In the genomic region with DNA sequence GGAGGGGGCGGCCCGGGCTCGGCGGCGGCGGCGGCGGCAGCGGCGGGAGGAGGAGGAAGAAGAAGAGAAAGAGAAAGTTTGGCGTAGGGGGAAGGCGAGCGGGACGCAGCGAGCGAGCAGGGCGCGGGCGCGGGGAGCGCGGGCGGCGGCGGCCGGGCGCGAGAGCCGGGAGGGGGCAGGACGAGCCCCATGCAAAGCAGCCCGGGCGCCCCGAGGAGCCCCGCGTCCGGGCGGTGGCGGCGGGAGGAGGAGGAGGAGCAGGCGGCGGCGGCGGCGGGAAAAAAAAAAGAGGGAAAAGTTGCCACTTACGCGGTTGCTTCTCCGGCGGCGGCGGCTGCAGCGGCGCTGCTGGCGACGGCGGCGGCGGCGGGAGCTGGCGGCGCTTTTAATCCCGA, we compare ENCODE assay signal across 8 cellular contexts.
DNase-seq lines count a peak whose midpoint lies in the region; TF ChIP-seq lines count a peak whose summit lies in the region.

No MANE protein-coding gene starts in this region.

- no peaks in the 10 kb centered on the region for H3F3A ChIP-seq in MM.1S (ENCODE audit: insufficient read depth, low read length)

- no peaks in the 10 kb centered on the region for H4K20me1 ChIP-seq in MM.1S (ENCODE audit: insufficient read depth, low read length)

- H3K36me3 ChIP-seq in MM.1S (replicated peaks; ENCODE audit: insufficient read depth, low read length) (no peaks in the 10 kb centered on the region), stomach smooth muscle (ENCODE audit: control insufficient read depth in 2 of 2, insufficient read depth in 2 of 2, low read length in 2 of 2) (no peaks in the 10 kb centered on the region)

- no peak for TF ChIP-seq CTCF in MM.1S (IDR thresholded peaks at IDR 0.05; ENCODE audit: low read length)
- no peak for TF ChIP-seq CTCF in astrocyte of the spinal cord (IDR thresholded peaks at IDR 0.05; ENCODE audit: low read depth, low read length)

- H3K27me3 ChIP-seq in MM.1S (replicated peaks; ENCODE audit: insufficient read depth, low read length) (peaks cover 14% of the 10 kb centered on the region; the same call in 1 of the 2 replicates), stomach smooth muscle (ENCODE audit: control insufficient read depth in 1 of 2, insufficient read depth in 2 of 2, low read length in 2 of 2) (no peaks in the 10 kb centered on the region)

- peak; percentile 9 for DNase-seq in activated naive CD4-positive, alpha-beta T cell treated with Interleukin-2 at 50 U/mL for 16 hours
- no peak for DNase-seq in activated naive CD4-positive, alpha-beta T cell (lab: John Stamatoyannopoulos, UW)
- DNase-seq in HCEC 1CT (peak; percentile 52), MM.1S (peak; percentile 49), astrocyte of the spinal cord (ENCODE audit: low read depth, low spot score) (no peak), kidney tubule cell (ENCODE audit: low spot score) (peak; percentile 61), NCI-H510A (lab: John Stamatoyannopoulos, UW) (no peak)

- H3K4me2 ChIP-seq in MM.1S (ENCODE audit: low read depth, low read length), result no peak overlapping the region

- in situ Hi-C loops in astrocyte of the spinal cord (cut with HindIII; ENCODE audit: low sequenced_read_pairs), result no loop called here

- no peaks in the 10 kb centered on the region for H3K9me2 ChIP-seq in MM.1S (replicated peaks; ENCODE audit: insufficient read depth, low read length)

- no peak overlapping the region for H2AFZ ChIP-seq in MM.1S (ENCODE audit: low read length)

- H3K27ac ChIP-seq in MM.1S (ENCODE audit: low read length) (no peak overlapping the region), stomach smooth muscle (ENCODE audit: low read length) (peak overlapping the region; percentile 90)

- no peaks in the 10 kb centered on the region for H3K9me3 ChIP-seq in MM.1S (replicated peaks; ENCODE audit: insufficient read depth, low read length)
- no peaks in the 10 kb centered on the region for H3K9me3 ChIP-seq in stomach smooth muscle (ENCODE audit: control insufficient read depth in 2 of 2, low read length in 2 of 2)

- H3K4me3 ChIP-seq in MM.1S (ENCODE audit: low read length) (no peak overlapping the region; the same call in 1 of the 2 replicates), astrocyte of the spinal cord (ENCODE audit: low read depth, low read length) (peak overlapping the region; percentile 77), stomach smooth muscle (ENCODE audit: low read length in 2 of 2) (peak overlapping the region in 1 of 2 donors; percentile 81)

- H3K79me2 ChIP-seq in MM.1S (ENCODE audit: low read length), result no peaks in the 10 kb centered on the region

- H3K9ac ChIP-seq in MM.1S (ENCODE audit: low read length) (no peak overlapping the region), stomach smooth muscle (ENCODE audit: low read length in 2 of 2) (no peak overlapping the region)

- no peaks in the 10 kb centered on the region for H3K4me1 ChIP-seq in MM.1S (ENCODE audit: low read length)
- peaks cover 42% of the 10 kb centered on the region for H3K4me1 ChIP-seq in stomach smooth muscle (ENCODE audit: control insufficient read depth, insufficient read depth, low read length)

Comparison
In these comparisons a context has a peak if more than half of its experiments do, and no peak if none do; other contexts are left out.
1. DNase-seq: peak in activated naive CD4-positive, alpha-beta T cell treated with Interleukin-2 at 50 U/mL for 16 hours (single experiment), HCEC 1CT (single experiment), MM.1S (single experiment) and kidney tubule cell (single experiment); none in activated naive CD4-positive, alpha-beta T cell (0 of 4), astrocyte of the spinal cord (single experiment) and NCI-H510A (single experiment).